Comparison of ENCODE assay signal across 16 cellular contexts in the genomic region with DNA sequence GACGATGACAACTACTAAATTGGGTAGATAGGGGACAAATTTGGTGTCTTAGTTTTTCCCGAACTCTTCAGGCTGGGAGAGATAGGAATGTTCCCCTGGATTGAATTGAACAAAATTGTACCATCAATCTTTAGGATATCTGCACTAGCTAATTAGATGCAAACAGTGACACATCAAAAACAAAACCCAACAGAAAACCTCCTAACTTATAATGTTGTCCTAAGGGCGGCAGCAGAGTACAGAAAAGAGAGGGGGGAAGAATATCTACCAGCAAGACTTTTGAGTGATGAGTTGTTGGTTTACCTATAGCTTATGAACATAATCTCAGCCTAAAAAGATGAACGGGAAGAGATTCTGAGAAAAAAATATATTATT.
A peak's percentile ranks its signal among the peaks of the same experiment; 100 is the strongest.
DNase-seq lines count a peak whose midpoint lies in the region; ATAC-seq, FAIRE-seq and TF ChIP-seq lines count a peak whose summit lies in the region.
"Had no signal": no experiment of that assay in that cellular context is flagged by ENCODE, and none has a peak within 500 bp of the region (broad histone marks: within the 10 kb centered on the region; RNA-seq: fewer than 3 reads in every experiment).

No MANE protein-coding gene starts in this region.

- no peak overlapping the region for H3K27ac Mint-ChIP-seq in endodermal cell
- H3K27ac Mint-ChIP-seq: mesothelial cell of epicardium had no signal

- peak; percentile 50 for TF ChIP-seq CTCF in PC-3 (conservative IDR thresholded peaks at IDR 0.05; ENCODE audit: low read depth, low read length)
- TF ChIP-seq CTCF in endodermal cell (conservative IDR thresholded peaks at IDR 0.05) = peak; percentile 38

- CTCF ChIA-PET in PC-3 (lab: Charles Lee) = interaction anchor here (0.5 to 1.4 kb wide), 4 partner anchors 97 to 424 kb away, joined by 3 to 11 read pairs (median 6); no protein-coding TSS in a partner anchor

- TSS peak; percentile 35 for BruUV-seq in PC-3 (replicated peaks; lab: Mats Ljungman, UMichigan)

- POLR2A ChIA-PET in PC-3 (lab: Charles Lee; ENCODE audit: unreplicated experiment) = no interaction called here

- no peak for FAIRE-seq in urothelium cell line (lab: Jason Lieb, UNC)
- FAIRE-seq: G401.6 had no signal

- peaks cover 4% of the 10 kb centered on the region for H3K9me3 Mint-ChIP-seq in endodermal cell

- no peaks in the 10 kb centered on the region for H3K4me1 Mint-ChIP-seq in endodermal cell

- no peaks in the 10 kb centered on the region for H3F3A ChIP-seq in PC-3 (ENCODE audit: low read length, unreplicated experiment)

- H3K4me1 ChIP-seq in PC-3 (ENCODE audit: insufficient read depth, low read length) = peaks cover 22% of the 10 kb centered on the region
- H3K4me1 ChIP-seq in endodermal cell (ENCODE audit: control insufficient read depth, insufficient read depth, low read length) = no peaks in the 10 kb centered on the region
- H3K4me1 ChIP-seq: esophagus muscularis mucosa had no signal

- DNase-seq in NCI-H82 (lab: John Stamatoyannopoulos, UW) (peak; percentile 4), NCI-H82 treated with DMSO at 0.1 percent for 48 hours (lab: John Stamatoyannopoulos, UW; ENCODE audit: unreplicated experiment) (no peak), PC-3 (peak; percentile 46), endodermal cell (no peak), urothelium cell line (ENCODE audit: low spot score) (peak; percentile 38), pons (ENCODE audit: low spot score) (no peak), T-helper 1 cell (no peak)
- DNase-seq: activated CD8-positive, alpha-beta memory T cell treated with anti-CD3 and anti-CD28 coated beads for 24 hours; ovary; stimulated activated CD4-positive, alpha-beta T cell treated with anti-CD3 and anti-CD28 coated beads, Interleukin-15, amount 100 ng/mL, for 24 hours; T-helper 9 cell; trophoblast cell had no signal

- no peak overlapping the region for H3K4me3 Mint-ChIP-seq in endodermal cell
- H3K4me3 Mint-ChIP-seq: mesothelial cell of epicardium had no signal

- H3K36me3 Mint-ChIP-seq in endodermal cell (ENCODE audit: low read depth) = no peaks in the 10 kb centered on the region
- H3K36me3 Mint-ChIP-seq: mesothelial cell of epicardium had no signal

- peaks cover 2% of the 10 kb centered on the region for H3K27me3 Mint-ChIP-seq in endodermal cell (ENCODE audit: insufficient read depth)

- H3K9me2 ChIP-seq in PC-3 (replicated peaks; ENCODE audit: low read length) = no peaks in the 10 kb centered on the region

- H4K20me1 ChIP-seq in PC-3 (ENCODE audit: low read length) = no peaks in the 10 kb centered on the region

- H3K9ac ChIP-seq in PC-3 (ENCODE audit: low read length) (peak overlapping the region; percentile 69), endodermal cell (ENCODE audit: extremely low read depth, low read length, poor library complexity, severe bottlenecking) (no peak overlapping the region)

- H3K27me3 ChIP-seq in PC-3 (ENCODE audit: low read length) = no peaks in the 10 kb centered on the region
- no peaks in the 10 kb centered on the region for H3K27me3 ChIP-seq in endodermal cell (ENCODE audit: control insufficient read depth, insufficient read depth, low read length, poor library complexity, severe bottlenecking)
- H3K27me3 ChIP-seq: ovary had no signal

- H3K9me3 ChIP-seq in PC-3 (ENCODE audit: low read length) (no peaks in the 10 kb centered on the region), endodermal cell (ENCODE audit: control insufficient read depth, low read length) (peaks cover 8% of the 10 kb centered on the region)
- H3K9me3 ChIP-seq: ovary had no signal

- H3K4me3 ChIP-seq in PC-3 (ENCODE audit: low read length) = no peak overlapping the region
- no peak overlapping the region for H3K4me3 ChIP-seq in endodermal cell (ENCODE audit: low read length)
- H3K4me3 ChIP-seq: esophagus muscularis mucosa, ovary had no signal

- H3K79me2 ChIP-seq in PC-3 (ENCODE audit: low read length) = no peaks in the 10 kb centered on the region

- peak overlapping the region; percentile 5; the same call in 1 of the 2 replicates for H2AFZ ChIP-seq in PC-3 (ENCODE audit: low read length)

- no peaks in the 10 kb centered on the region for H3K36me3 ChIP-seq in PC-3 (ENCODE audit: low read depth, low read length)
- no peaks in the 10 kb centered on the region for H3K36me3 ChIP-seq in endodermal cell (ENCODE audit: control insufficient read depth, insufficient read depth, low read length)
- H3K36me3 ChIP-seq: esophagus muscularis mucosa, ovary had no signal

- H3K4me2 ChIP-seq in PC-3 (ENCODE audit: low read length) = peak overlapping the region; percentile 54

- H3K27ac ChIP-seq in PC-3 (ENCODE audit: low read length) = peak overlapping the region; percentile 91
- H3K27ac ChIP-seq in endodermal cell (ENCODE audit: low read depth, low read length) = no peak overlapping the region
- H3K27ac ChIP-seq: esophagus muscularis mucosa, ovary had no signal

- ATAC-seq in PC-3 (peak; percentile 39), HG03039 (IDR thresholded peaks at IDR 0.05; ENCODE audit: unreplicated experiment) (no peak)

- WGBS in endodermal cell (ENCODE audit: insufficient coverage in 1 of 2, insufficient read length in 1 of 2), 2 experiments = 83 to 86% methylated on average over 1 to 4 of the region's 4 CpGs

- intact Hi-C loops in PC-3 (cut with micrococcal nuclease) = no loop called here

Comparison
In these comparisons a context has a peak if more than half of its experiments do, and no peak if none do; other contexts are left out.
1. DNase-seq: peak in NCI-H82 (single experiment), PC-3 (single experiment) and urothelium cell line (single experiment); none in NCI-H82 treated with DMSO at 0.1 percent for 48 hours (single experiment), endodermal cell (single experiment), pons (single experiment) and T-helper 1 cell (0 of 5).